Comparison of ENCODE assay signal across 1 cellular context in the genomic region with DNA sequence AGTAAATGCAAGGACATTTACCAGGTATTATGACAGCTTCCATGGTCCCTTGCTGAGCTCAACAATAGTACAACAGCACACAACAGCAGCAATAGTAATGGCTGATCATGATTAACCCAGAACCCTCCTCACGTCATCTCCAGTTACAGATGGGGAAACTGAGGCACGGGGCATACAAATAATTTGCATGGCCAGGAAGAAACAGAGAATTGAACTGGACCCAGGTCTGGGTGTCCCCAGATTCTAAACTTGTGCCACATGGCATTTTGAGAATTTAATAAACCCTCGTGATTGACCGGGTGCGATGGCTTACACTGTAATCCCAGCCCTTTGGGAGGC.
TF ChIP-seq lines count a peak whose summit lies in the region.

No MANE protein-coding gene starts in this region.

TF ChIP-seq in HepG2, 621 proteins besides CTCF, POLR2A, EP300 and RAD21 (continued from another document):
- TF ChIP-seq POGK (CRISPR knock-in tag; conservative IDR thresholded peaks at IDR 0.05) (0 out of 2 replicates have a peak, but pooled peaks have one; percentile 46), UBTF (CRISPR knock-in tag; IDR thresholded peaks at IDR 0.05) (no peak)
